Comparison of ENCODE assay signal across 8 cellular contexts in the genomic region with DNA sequence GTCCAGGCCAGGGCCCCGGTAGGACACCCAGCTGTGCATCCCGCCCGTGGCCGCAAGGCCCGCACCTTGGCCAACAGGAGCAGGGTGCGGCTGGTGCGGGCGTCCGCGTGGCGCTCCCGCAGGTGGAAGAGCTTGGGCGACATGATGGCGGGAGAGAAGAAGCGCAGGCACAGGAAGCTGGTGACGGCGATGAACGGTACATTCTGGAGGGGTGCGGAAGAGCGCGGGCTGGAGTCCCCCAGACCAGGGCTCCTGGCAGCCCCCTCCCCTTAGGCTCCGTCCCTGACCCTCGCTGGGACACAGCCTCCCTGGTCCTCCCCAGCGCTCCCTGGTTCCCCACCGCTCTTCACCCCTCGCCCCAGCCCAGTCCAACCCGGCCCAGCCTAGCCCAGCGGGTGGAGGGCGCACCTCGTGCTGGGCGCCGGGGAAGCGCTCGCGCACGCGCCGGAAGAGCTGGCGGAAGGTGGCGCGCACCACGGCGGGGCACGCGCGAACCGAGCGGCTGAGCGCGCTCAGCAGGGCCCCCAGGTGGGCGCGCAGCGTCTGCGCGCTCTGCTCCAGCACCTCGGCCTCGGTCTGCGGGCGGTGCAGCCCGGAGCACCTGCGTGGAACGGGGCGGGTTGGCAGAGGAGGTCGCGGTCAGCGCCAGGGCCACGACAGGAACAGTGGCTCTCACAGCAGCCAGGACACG. TPM values are rescaled to one million over a fixed set of nuclear protein-coding genes. Genes with fewer than 3 reads are reported as not detected.
DNase-seq lines count a peak whose midpoint lies in the region; ATAC-seq and TF ChIP-seq lines count a peak whose summit lies in the region.
"Not testable (repeated sequence)": the region's sequence is repeated elsewhere in the genome, so short reads cannot be mapped to it uniquely, and the experiment has no call there.

No MANE protein-coding gene starts in this region.

- not testable (repeated sequence) for H3K9me3 ChIP-seq in left lung; aorta (ENCODE audit: control insufficient read depth, low read length)

- not testable (repeated sequence) for H3K27ac Mint-ChIP-seq in activated T-cell treated with anti-CD3 and anti-CD28 coated beads, Interleukin-2, amount 50 U/mL, for 72 hours

- not testable (repeated sequence) for H3K27ac ChIP-seq in left lung; aorta (ENCODE audit: low read depth in 1 of 2, low read length in 2 of 2)

- not testable (repeated sequence) for H3K27me3 Mint-ChIP-seq in activated T-cell treated with anti-CD3 and anti-CD28 coated beads, Interleukin-2, amount 50 U/mL, for 72 hours (ENCODE audit: low read depth)

- intact Hi-C loops in left lung (cut with DNase I); aorta (cut with DNase I): not testable (repeated sequence)

- not testable (repeated sequence) for H3K4me1 ChIP-seq in left lung; aorta (ENCODE audit: control insufficient read depth in 1 of 2, insufficient read depth in 2 of 2, low read length in 2 of 2)

- not testable (repeated sequence) for TF ChIP-seq CTCF in left lung (IDR thresholded peaks at IDR 0.05)

- H3K36me3 Mint-ChIP-seq in activated T-cell treated with anti-CD3 and anti-CD28 coated beads, Interleukin-2, amount 50 U/mL, for 72 hours (ENCODE audit: insufficient read depth in 2 of 2), result not testable (repeated sequence)

- H3K4me1 Mint-ChIP-seq in activated T-cell treated with anti-CD3 and anti-CD28 coated beads, Interleukin-2, amount 50 U/mL, for 72 hours (ENCODE audit: low read depth), result not testable (repeated sequence)

- not testable (repeated sequence) for H3K36me3 ChIP-seq in left lung; aorta (ENCODE audit: control insufficient read depth in 1 of 2, insufficient read depth in 2 of 2, low read length in 1 of 2)

- not testable (repeated sequence) for H3K4me3 Mint-ChIP-seq in activated T-cell treated with anti-CD3 and anti-CD28 coated beads, Interleukin-2, amount 50 U/mL, for 72 hours

- peak; percentile 72 for ATAC-seq in GM18861 (IDR thresholded peaks at IDR 0.05; ENCODE audit: unreplicated experiment)
- ATAC-seq in GM19468 (IDR thresholded peaks at IDR 0.05; ENCODE audit: extremely low read depth, unreplicated experiment), result peak; percentile 53
- peak; percentile 72 for ATAC-seq in HG02610 (IDR thresholded peaks at IDR 0.05; ENCODE audit: unreplicated experiment)
- peak; percentile 53 for ATAC-seq in HG03066 (IDR thresholded peaks at IDR 0.05; ENCODE audit: low read depth, unreplicated experiment)
- ATAC-seq in HG03521 (IDR thresholded peaks at IDR 0.05; ENCODE audit: unreplicated experiment), result peak; percentile 66
- ATAC-seq in activated T-cell treated with anti-CD3 and anti-CD28 coated beads, Interleukin-2, amount 50 U/mL, for 72 hours (replicated peaks in 1 of 2), result peak; percentile 75 to 83
- ATAC-seq in left lung, result peak; percentile 48
- peak; percentile 26 for ATAC-seq in aorta (ENCODE audit: low FRiP score)

- H3K27me3 ChIP-seq in left lung; aorta (ENCODE audit: control insufficient read depth in 1 of 2, insufficient read depth in 2 of 2, low read length in 1 of 2): not testable (repeated sequence)

- H3K4me3 ChIP-seq in left lung; aorta (ENCODE audit: low read length in 2 of 2): not testable (repeated sequence)

- WGBS in aorta, 2 donors, result no CpG with 5 or more reads among the region's 68 CpGs

- DNase-seq in activated T-cell treated with anti-CD3 and anti-CD28 coated beads, Interleukin-2, amount 50 U/mL, for 72 hours; left lung; aorta: not testable (repeated sequence)

- not testable (repeated sequence) for H3K9me3 Mint-ChIP-seq in activated T-cell treated with anti-CD3 and anti-CD28 coated beads, Interleukin-2, amount 50 U/mL, for 72 hours

RNA-seq across cellular contexts. Expression of a gene that starts 15.9 kb away (rescaled TPM):
- 10 to 100 TPM; 40.5 to 53.5 TPM for total RNA-seq in activated T-cell treated with anti-CD3 and anti-CD28 coated beads, Interleukin-2, amount 50 U/mL, for 72 hours
- total RNA-seq in left lung, result 10 to 100 TPM; 30.5 to 39.0 TPM
- total RNA-seq in aorta, result 10 to 100 TPM; 29.6 to 35.9 TPM
- polyA plus RNA-seq in aorta, result 10 to 100 TPM; 90.0 to 92.9 TPM

RNA-seq across cellular contexts. Expression of a gene that starts 23.0 kb away (rescaled TPM):
- total RNA-seq in activated T-cell treated with anti-CD3 and anti-CD28 coated beads, Interleukin-2, amount 50 U/mL, for 72 hours, result 10 to 100 TPM; 20.0 to 29.8 TPM
- total RNA-seq in left lung, result 10 to 100 TPM; 18.1 to 18.5 TPM
- 10 to 100 TPM; 44.1 to 81.9 TPM for total RNA-seq in aorta
- 10 to 100 TPM; 14.4 to 50.9 TPM for polyA plus RNA-seq in aorta

RNA-seq across cellular contexts. Expression of a gene that starts 29.8 kb away (rescaled TPM):
- 10 to 100 TPM; 13.1 to 13.6 TPM for total RNA-seq in activated T-cell treated with anti-CD3 and anti-CD28 coated beads, Interleukin-2, amount 50 U/mL, for 72 hours
- total RNA-seq in left lung (10 to 100 TPM; 12.9 to 16.6 TPM), aorta (1 to 10 TPM; 8.6 to 9.4 TPM)
- 10 to 100 TPM; 13.4 to 16.5 TPM for polyA plus RNA-seq in aorta

RNA-seq across cellular contexts. Expression of a gene that starts 30.0 kb away (rescaled TPM):
- 10 to 100 TPM in 1 of 2 donors, 1 to 10 TPM in 1; 9.1 to 11.8 TPM for total RNA-seq in activated T-cell treated with anti-CD3 and anti-CD28 coated beads, Interleukin-2, amount 50 U/mL, for 72 hours
- total RNA-seq in left lung (1 to 10 TPM; 8.6 to 9.5 TPM), aorta (1 to 10 TPM; 6.1 to 8.7 TPM)
- polyA plus RNA-seq in aorta, result 10 to 100 TPM in 1 of 2 donors, 1 to 10 TPM in 1; 9.1 to 10.2 TPM

RNA-seq across cellular contexts. Expression of a gene that starts 48.9 kb away (rescaled TPM):
- total RNA-seq in activated T-cell treated with anti-CD3 and anti-CD28 coated beads, Interleukin-2, amount 50 U/mL, for 72 hours, result 10 to 100 TPM; 24.8 to 37.9 TPM
- 10 to 100 TPM; 12.7 to 22.0 TPM for total RNA-seq in left lung
- 10 to 100 TPM; 19.5 to 41.7 TPM for total RNA-seq in aorta
- 10 to 100 TPM in 1 of 2 donors, 1 to 10 TPM in 1; 4.0 to 27.5 TPM for polyA plus RNA-seq in aorta

Comparison
In these comparisons a context has a peak if more than half of its experiments do, and no peak if none do; other contexts are left out.
1. ATAC-seq: peak in every context shown above with its lines; median percentile 79 in activated T-cell treated with anti-CD3 and anti-CD28 coated beads, Interleukin-2, amount 50 U/mL, for 72 hours; 72 in GM18861; 72 in HG02610; 66 in HG03521; 53 in GM19468; 53 in HG03066; 48 in left lung; 26 in aorta.